1 cellular context compared by ENCODE assay signal in the genomic region with DNA sequence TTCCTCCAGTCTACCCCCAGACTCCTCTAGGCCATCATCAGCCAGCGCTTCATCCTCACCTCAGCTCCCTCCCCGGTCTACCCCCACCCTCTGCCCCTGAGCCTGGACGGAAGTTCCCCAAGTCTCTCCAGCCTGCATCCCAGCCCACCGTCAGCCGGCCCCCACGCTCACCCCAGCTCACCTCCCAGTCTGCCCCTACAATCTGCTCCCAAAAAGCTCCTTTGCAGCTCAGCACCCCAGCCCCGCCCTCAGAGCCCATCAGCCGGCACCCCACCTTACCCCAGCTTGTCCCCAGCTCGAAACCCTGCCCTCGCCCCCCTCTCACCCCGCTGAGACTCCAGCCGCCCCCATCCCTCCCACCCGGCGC.
TF ChIP-seq lines count a peak whose summit lies in the region.

No MANE protein-coding gene starts in this region.

TF ChIP-seq in SK-N-SH, 30 proteins besides CTCF, POLR2A, EP300 and RAD21:
- TF ChIP-seq ZBTB33 (IDR thresholded peaks at IDR 0.05; ENCODE audit: borderline replicate concordance, low read depth), result no peak
- no peak for TF ChIP-seq MEF2A (IDR thresholded peaks at IDR 0.05; ENCODE audit: borderline replicate concordance, low read depth)
- TF ChIP-seq SIN3A (IDR thresholded peaks at IDR 0.05; ENCODE audit: borderline replicate concordance, low read depth, low read length), result no peak
- no peak for TF ChIP-seq YY1 (IDR thresholded peaks at IDR 0.05; ENCODE audit: low read depth)
- no peak for TF ChIP-seq TEAD4 (IDR thresholded peaks at IDR 0.05; ENCODE audit: borderline replicate concordance, insufficient read depth)
- no peak for TF ChIP-seq RCOR1 (IDR thresholded peaks at IDR 0.05; ENCODE audit: low read length)
- TF ChIP-seq, protein P1, sequence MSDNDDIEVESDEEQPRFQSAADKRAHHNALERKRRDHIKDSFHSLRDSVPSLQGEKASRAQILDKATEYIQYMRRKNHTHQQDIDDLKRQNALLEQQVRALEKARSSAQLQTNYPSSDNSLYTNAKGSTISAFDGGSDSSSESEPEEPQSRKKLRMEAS (IDR thresholded peaks at IDR 0.05; ENCODE audit: low read depth), result no peak
- no peak for TF ChIP-seq GABPA (IDR thresholded peaks at IDR 0.05; ENCODE audit: low read depth)
- TF ChIP-seq EZH2phosphoT487 (IDR thresholded peaks at IDR 0.05; ENCODE audit: borderline replicate concordance, low read depth), result no peak
TF ChIP-seq in SK-N-SH: peak in this region for 0.
